ENCODE assay signal across 10 cellular contexts in the genomic region with DNA sequence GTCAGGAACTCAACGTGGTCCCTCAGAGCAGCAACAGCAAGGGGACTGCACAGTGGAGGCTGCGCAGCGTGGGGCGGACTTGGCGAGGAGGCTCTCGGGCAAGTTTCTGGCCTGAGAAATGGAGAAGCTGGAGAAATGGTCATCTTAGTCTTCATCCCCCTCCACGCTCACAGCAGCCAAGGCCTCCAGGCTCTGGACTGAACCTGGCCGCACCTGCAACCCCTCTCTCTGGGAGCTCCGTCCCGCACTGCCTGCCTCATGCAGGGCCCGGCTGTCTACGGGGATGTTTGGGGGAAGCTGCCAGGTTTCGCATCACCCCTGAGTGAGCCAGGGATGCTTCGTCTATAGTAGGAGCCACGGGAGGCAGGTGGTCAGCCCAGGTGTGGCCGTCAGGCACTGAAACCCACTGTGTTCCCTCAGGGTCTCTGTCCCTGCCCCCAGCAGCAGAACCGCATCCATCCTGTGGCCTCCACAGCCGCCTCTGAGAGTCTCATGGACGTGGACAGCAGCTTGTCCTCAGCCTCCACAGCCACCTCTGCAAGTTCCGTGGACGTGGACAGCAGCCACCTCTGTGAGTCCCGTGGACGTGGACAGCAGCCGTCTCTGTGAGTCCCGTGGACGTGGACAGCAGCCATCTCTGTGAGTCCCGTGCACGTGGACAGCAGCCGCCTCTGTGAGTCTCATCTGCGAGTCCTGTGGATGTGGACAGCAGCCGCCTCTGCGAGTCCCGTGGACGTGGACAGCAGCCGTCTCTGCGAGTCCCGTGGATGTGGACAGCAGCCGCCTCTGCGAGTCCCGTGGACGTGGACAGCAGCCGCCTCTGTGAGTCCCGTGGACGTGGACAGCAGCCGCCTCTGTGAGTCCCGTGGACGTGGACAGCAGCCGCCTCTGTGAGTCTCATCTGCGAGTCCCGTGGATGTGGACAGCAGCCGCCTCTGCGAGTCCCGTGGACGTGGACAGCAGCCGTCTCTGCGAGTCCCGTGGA. TPM values are rescaled to one million over a fixed set of nuclear protein-coding genes. Genes with fewer than 3 reads are reported as not detected.
"Had no signal": no experiment of that assay in that cellular context is flagged by ENCODE, and none has a peak within 500 bp of the region (broad histone marks: within the 10 kb centered on the region; RNA-seq: fewer than 3 reads in every experiment).

No MANE protein-coding gene starts in this region.

RNA-seq across cellular contexts. Expression of gene GALNT9, which starts 29.1 kb away (rescaled TPM):
- total RNA-seq: activated CD4-positive, alpha-beta T cell treated with anti-CD3 and anti-CD28 coated beads, Interleukin-2, amount 10 ng/mL, durations not matched to agents 24 days and 14 days; activated CD8-positive, alpha-beta memory T cell treated with anti-CD3 and anti-CD28 coated beads for 36 hours; activated CD8-positive, alpha-beta T cell treated with anti-CD3 and anti-CD28 coated beads for 36 hours; activated naive CD8-positive, alpha-beta T cell treated with anti-CD3 and anti-CD28 coated beads, Interleukin-2, amount 10 ng/mL, durations not matched to agents 7 days and 5 days; bronchial epithelial cell; K562; M059J; Peyer's patch; T-helper 1 cell treated with Interleukin-12 subunit alpha and Interleukin-12 subunit beta and Interleukin-4 antibody, amounts not matched to agents 30 ng/mL and 1 ng/mL, for 36 hours; T-helper 2 cell treated with Interferon-gamma antibody and Interleukin-4, amounts not matched to agents 100 ng/mL and 5 ng/mL, for 36 hours had no signal
